8 cellular contexts compared by ENCODE assay signal in genomic region chr10:72322280-72323058, GRCh38. TPM values are rescaled to one million over a fixed set of nuclear protein-coding genes. Genes with fewer than 3 reads are reported as not detected.
DNase-seq lines count a peak whose midpoint lies in the region; ATAC-seq, FAIRE-seq and TF ChIP-seq lines count a peak whose summit lies in the region.

No MANE protein-coding gene starts in this region.

- H3K36me3 ChIP-seq in mammary epithelial cell (ENCODE audit: insufficient read depth, low read length) = no peaks in the 10 kb centered on the region
- no peaks in the 10 kb centered on the region for H3K36me3 ChIP-seq in left ventricle myocardium inferior
- no peaks in the 10 kb centered on the region for H3K36me3 ChIP-seq in transverse colon

- H3K4me1 ChIP-seq in mammary epithelial cell (ENCODE audit: insufficient read depth, low read length) (peaks cover 61% of the 10 kb centered on the region), left ventricle myocardium inferior (peaks cover 68% of the 10 kb centered on the region), transverse colon (peaks cover 20 to 49% (median 39%) of the 10 kb centered on the region in 4 donors)

- intact Hi-C loops in mammary epithelial cell (cut with micrococcal nuclease) = no loop called here
- intact Hi-C loops in sciatic nerve (cut with DNase I) = loop anchor here (10.0 kb wide), 1 partner anchor 358 kb away; the partner anchor contains the start of gene CHST3
- intact Hi-C loops in left ventricle myocardium inferior (cut with micrococcal nuclease) = loop anchor here (10.0 kb wide), 1 partner anchor 48 kb away; the partner anchor contains the start of gene DDIT4
- intact Hi-C loops in transverse colon (cut with DNase I; ENCODE audit: low total_unique reads) = no loop called here

- H3K27ac ChIP-seq in HL-60 (replicated peaks) = peak overlapping the region; percentile 96
- H3K27ac ChIP-seq in mammary epithelial cell (ENCODE audit: insufficient read depth, low read depth, low read length) = peak overlapping the region; percentile 99
- H3K27ac ChIP-seq in left ventricle myocardium inferior (replicated peaks) = no peak overlapping the region
- H3K27ac ChIP-seq in transverse colon = no peak overlapping the region

- dilution Hi-C loops in mammary epithelial cell (cut with HindIII; ENCODE audit: low sequenced_read_pairs) = loop anchor here (5.0 to 10.0 kb wide), 2 partner anchors 45 to 558 kb away; no protein-coding TSS in a partner anchor

- TF ChIP-seq POLR2A in transverse colon (IDR thresholded peaks at IDR 0.05) = no peak

- H3K79me2 ChIP-seq in mammary epithelial cell (ENCODE audit: insufficient read depth, low read length) = no peaks in the 10 kb centered on the region

- TF ChIP-seq CTCF in HL-60 (IDR thresholded peaks at IDR 0.05; ENCODE audit: insufficient read depth, low read length) = no peak
- TF ChIP-seq CTCF in mammary epithelial cell (conservative IDR thresholded peaks at IDR 0.05 in 1 of 2, IDR thresholded peaks at IDR 0.05 in 1 of 2; ENCODE audit: extremely low read depth in 1 of 2, insufficient read depth in 1 of 2, low read depth in 1 of 2, low read length in 2 of 2) = no peak
- no peak for TF ChIP-seq CTCF in left ventricle myocardium inferior (IDR thresholded peaks at IDR 0.05; ENCODE audit: borderline replicate concordance)
- TF ChIP-seq CTCF in transverse colon (IDR thresholded peaks at IDR 0.05) = no peak

- H3K9me3 ChIP-seq in mammary epithelial cell (replicated peaks; ENCODE audit: insufficient read depth, low read length) (no peaks in the 10 kb centered on the region), left ventricle myocardium inferior (replicated peaks) (no peaks in the 10 kb centered on the region), transverse colon (no peaks in the 10 kb centered on the region)

- ATAC-seq in sciatic nerve = no peak

- peak overlapping the region; percentile 48 for H3K4me2 ChIP-seq in mammary epithelial cell (ENCODE audit: insufficient read depth, low read depth, low read length)

- H2AFZ ChIP-seq in mammary epithelial cell (ENCODE audit: low read depth, low read length) = no peak overlapping the region

- no peak for TF ChIP-seq EP300 in transverse colon (IDR thresholded peaks at IDR 0.05; ENCODE audit: low read depth)

- H3K27me3 ChIP-seq in HL-60 (ENCODE audit: insufficient read depth, poor library complexity, severe bottlenecking) = no peaks in the 10 kb centered on the region
- no peaks in the 10 kb centered on the region for H3K27me3 ChIP-seq in mammary epithelial cell (ENCODE audit: insufficient read depth, low read length)
- H3K27me3 ChIP-seq in left ventricle myocardium inferior (ENCODE audit: low read depth) = no peaks in the 10 kb centered on the region
- H3K27me3 ChIP-seq in transverse colon = no peaks in the 10 kb centered on the region

- DNase-seq in HL-60 (ENCODE audit: low read depth in 1 of 2, low spot score in 1 of 2) = no peak
- DNase-seq in activated CD4-positive, alpha-beta T cell treated with anti-CD3 and anti-CD28 coated beads for 1 hour = peak; percentile 56
- DNase-seq in mammary epithelial cell = peak; percentile 96
- DNase-seq in stimulated activated CD4-positive, alpha-beta T cell treated with anti-CD3 and anti-CD28 coated beads, Interleukin-4, amount 100 ng/mL, for 1 hour = peak; percentile 55
- DNase-seq in sciatic nerve (ENCODE audit: low spot score) = no peak
- DNase-seq in frontal cortex (ENCODE audit: low spot score in 2 of 2) = no peak
- DNase-seq in left ventricle myocardium inferior = no peak
- DNase-seq in transverse colon = no peak

- 15% methylated on average over 12 of the region's 16 CpGs for WGBS in mammary epithelial cell (ENCODE audit: low coverage, missing lambda C conversion rate)
- 89% methylated on average over 16 of the region's 16 CpGs; no CpG with 5 or more reads in 1 of the 2 donors for WGBS in transverse colon (ENCODE audit: low coverage in 1 of 2), 2 donors

- in situ Hi-C loops in mammary epithelial cell (cut with MboI; ENCODE audit: low sequenced_read_pairs in 2 of 2) = no loop called here
- in situ Hi-C loops in transverse colon (cut with MboI; ENCODE audit: low pct_ligation_motif_present in 1 of 4, low pct_unique_long_range_greater_than_20kb in 1 of 4, low sequenced_read_pairs in 3 of 4) = no loop called here

- H4K20me1 ChIP-seq in mammary epithelial cell (ENCODE audit: insufficient read depth, low read length) = no peaks in the 10 kb centered on the region

- no peak overlapping the region for H3K4me3 ChIP-seq in HL-60 (replicated peaks; ENCODE audit: insufficient read depth, low read length)
- H3K4me3 ChIP-seq in mammary epithelial cell (replicated peaks in 1 of 3; ENCODE audit: insufficient read depth in 1 of 3, low read depth in 2 of 3, low read length in 3 of 3) = no peak overlapping the region
- no peak overlapping the region for H3K4me3 ChIP-seq in left ventricle myocardium inferior
- H3K4me3 ChIP-seq in transverse colon = no peak overlapping the region

- CTCF ChIA-PET in mammary epithelial cell (lab: Charles Lee; ENCODE audit: low non-redundant PET) = interaction anchor here (0.7 to 0.8 kb wide), 2 partner anchors 48 to 472 kb away, joined by 4 to 7 read pairs; partner anchors contain the start of gene PSAP

- peak overlapping the region; percentile 86 for H3K9ac ChIP-seq in mammary epithelial cell (ENCODE audit: insufficient read depth, low read length)

- FAIRE-seq in frontal cortex (lab: Jason Lieb, UNC) = no peak

- BruUV-seq in mammary epithelial cell (replicated peaks; lab: Mats Ljungman, UMichigan) = no TSS peak

RNA-seq across cellular contexts. Expression of gene DNAJB12, which starts 32.2 kb away (rescaled TPM):
- total RNA-seq in mammary epithelial cell (10 to 100 TPM; 57.7 to 98.4 TPM), sciatic nerve (50.0 TPM), frontal cortex (14.3 TPM), left ventricle myocardium inferior (25.6 TPM), transverse colon (10 to 100 TPM; 33.7 to 69.2 (median 38.0) TPM)
- polyA plus RNA-seq in mammary epithelial cell = 58.9 TPM
- polyA minus RNA-seq in mammary epithelial cell = 60.1 TPM

RNA-seq across cellular contexts. Expression of gene DDIT4, which starts 48.7 kb away (rescaled TPM):
- total RNA-seq in mammary epithelial cell = 1,000 to 10,000 TPM in 1 of 2 donors, 100 to 1,000 TPM in 1; 772 to 1,235 TPM
- 542 TPM for polyA plus RNA-seq in mammary epithelial cell
- 521 TPM for polyA minus RNA-seq in mammary epithelial cell
- total RNA-seq in sciatic nerve = 232 TPM
- 26.5 TPM for total RNA-seq in frontal cortex
- total RNA-seq in left ventricle myocardium inferior = 66.3 TPM
- 100 to 1,000 TPM in 3 of 4 donors, 10 to 100 TPM in 1; 64.5 to 356 (median 150) TPM for total RNA-seq in transverse colon

Comparison
In these comparisons a context has a peak if more than half of its experiments do, and no peak if none do; other contexts are left out.
1. DNase-seq: peak in activated CD4-positive, alpha-beta T cell treated with anti-CD3 and anti-CD28 coated beads for 1 hour (single experiment), mammary epithelial cell (single experiment) and stimulated activated CD4-positive, alpha-beta T cell treated with anti-CD3 and anti-CD28 coated beads, Interleukin-4, amount 100 ng/mL, for 1 hour (single experiment); none in HL-60 (0 of 2), sciatic nerve (single experiment), frontal cortex (0 of 2), left ventricle myocardium inferior (single experiment) and transverse colon (single experiment).
2. H3K27ac ChIP-seq: peak in HL-60 (single experiment) and mammary epithelial cell (single experiment); none in left ventricle myocardium inferior (single experiment) and transverse colon (0 of 4).
3. intact Hi-C loops: an anchor here in sciatic nerve (10.0 kb wide) and left ventricle myocardium inferior (10.0 kb wide); none called in mammary epithelial cell and transverse colon.